In the genomic region with DNA sequence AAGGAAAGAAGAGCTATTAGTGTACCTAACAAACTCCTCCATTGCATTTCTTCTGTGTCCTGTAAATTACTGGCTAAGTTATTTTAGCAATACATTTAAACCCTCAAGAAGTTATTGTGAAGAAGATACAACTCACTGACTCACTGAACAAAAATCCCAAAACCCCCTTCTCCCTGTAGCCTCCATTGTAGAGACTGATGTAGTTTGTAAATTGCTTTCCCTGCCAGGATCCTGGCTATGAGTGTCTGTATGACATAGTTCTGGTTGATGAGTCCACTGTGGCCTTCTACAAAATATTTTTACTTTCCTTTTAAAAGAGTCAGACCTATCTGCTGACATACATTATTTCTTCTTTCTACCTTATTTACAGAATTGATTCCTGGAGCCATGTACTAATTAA, we compare ENCODE assay signal across 25 cellular contexts.
DNase-seq lines count a peak whose midpoint lies in the region; ATAC-seq and TF ChIP-seq lines count a peak whose summit lies in the region.
"Had no signal": no experiment of that assay in that cellular context is flagged by ENCODE, and none has a peak within 500 bp of the region (broad histone marks: within the 10 kb centered on the region; RNA-seq: fewer than 3 reads in every experiment).

No MANE protein-coding gene starts in this region.

- H3K4me3 ChIP-seq in SU-DHL-6 (ENCODE audit: insufficient read depth, low read length, poor library complexity, severe bottlenecking) (no peak overlapping the region), fibroblast of pulmonary artery (replicated peaks; ENCODE audit: low read depth, low read length) (no peak overlapping the region), sigmoid colon (no peak overlapping the region), Karpas-422 (ENCODE audit: low read length) (no peak overlapping the region)
- H3K4me3 ChIP-seq: coronary artery had no signal

- peak; percentile 41 for DNase-seq in A172 (ENCODE audit: low spot score)
- DNase-seq in GM04503 (ENCODE audit: low read depth): peak; percentile 61
- DNase-seq in fibroblast of pulmonary artery (ENCODE audit: low read depth): peak; percentile 47
- DNase-seq in natural killer cell treated with Interleukin-12 subunit alpha and Interleukin-12 subunit beta and Interleukin-15 and Interleukin-18, amount 100 ng/mL, for 72 hours (ENCODE audit: low spot score): no peak
- no peak for DNase-seq in sigmoid colon
- no peak for DNase-seq in Karpas-422
- DNase-seq: activated CD4-positive, alpha-beta T cell treated with anti-CD3 and anti-CD28 coated beads, Interleukin-2, amount 50 U/mL, for 4 hours; activated naive CD4-positive, alpha-beta T cell; activated T-cell treated with anti-CD3 and anti-CD28 coated beads for 4 hours; CD8-positive, alpha-beta memory T cell; DMS79 treated with DMSO at 0.1 percent for 48 hours; H7; NCI-H1417 treated with DMSO at 0.1 percent for 48 hours; NCI-H2171 treated with DMSO at 0.1 percent for 48 hours; NCI-H774; SIG-M5 had no signal

- no peak for TF ChIP-seq EP300 in sigmoid colon (IDR thresholded peaks at IDR 0.05)

- H3K36me3 ChIP-seq in SU-DHL-6 (ENCODE audit: low read length) (no peaks in the 10 kb centered on the region), sigmoid colon (no peaks in the 10 kb centered on the region), Karpas-422 (ENCODE audit: insufficient read depth, low read length) (no peaks in the 10 kb centered on the region)

- H4K20me1 ChIP-seq in SU-DHL-6 (ENCODE audit: low read depth, low read length) (no peaks in the 10 kb centered on the region), Karpas-422 (ENCODE audit: insufficient read depth, low read depth, low read length) (no peaks in the 10 kb centered on the region)

- H3K27ac ChIP-seq in SU-DHL-6 (ENCODE audit: low read depth, low read length) (no peak overlapping the region), sigmoid colon (no peak overlapping the region), Karpas-422 (ENCODE audit: low read length) (no peak overlapping the region)
- H3K27ac ChIP-seq: coronary artery, VCaP had no signal

- H3K9me3 ChIP-seq in SU-DHL-6 (ENCODE audit: insufficient read depth, low read length) (no peaks in the 10 kb centered on the region), sigmoid colon (no peaks in the 10 kb centered on the region), Karpas-422 (ENCODE audit: low read length) (peaks cover 12% of the 10 kb centered on the region)

- H3K4me1 Mint-ChIP-seq in natural killer cell treated with Interleukin-12 subunit alpha and Interleukin-12 subunit beta and Interleukin-15 and Interleukin-18, amount 100 ng/mL, for 72 hours (ENCODE audit: low read depth in 2 of 2): no peaks in the 10 kb centered on the region
- H3K4me1 Mint-ChIP-seq: brain; CD8-positive, alpha-beta memory T cell; mesothelial cell of epicardium; nephron had no signal

- H3K9me2 ChIP-seq in SU-DHL-6 (replicated peaks; ENCODE audit: insufficient read depth, low read length) (no peaks in the 10 kb centered on the region), Karpas-422 (replicated peaks; ENCODE audit: insufficient read depth, low read length) (0 out of 2 replicates have a peak, but pooled peaks cover 2% of the 10 kb centered on the region)

- H3K27ac Mint-ChIP-seq in natural killer cell treated with Interleukin-12 subunit alpha and Interleukin-12 subunit beta and Interleukin-15 and Interleukin-18, amount 100 ng/mL, for 72 hours: no peak overlapping the region
- H3K27ac Mint-ChIP-seq: brain; CD8-positive, alpha-beta memory T cell; mesothelial cell of epicardium; nephron; progenitor cell of endocrine pancreas; T-helper 1 cell treated with Interleukin-12 subunit alpha and Interleukin-12 subunit beta and Interleukin-4 antibody, amounts not matched to agents 30 μg/mL and 1 μg/mL, for 36 hours had no signal

- peaks cover 5% of the 10 kb centered on the region for H3K36me3 Mint-ChIP-seq in natural killer cell treated with Interleukin-12 subunit alpha and Interleukin-12 subunit beta and Interleukin-15 and Interleukin-18, amount 100 ng/mL, for 72 hours
- H3K36me3 Mint-ChIP-seq: brain; CD8-positive, alpha-beta memory T cell; mesothelial cell of epicardium had no signal

- no peaks in the 10 kb centered on the region for H3F3A ChIP-seq in SU-DHL-6 (ENCODE audit: insufficient read depth)

- H3K27me3 ChIP-seq in SU-DHL-6 (ENCODE audit: low read length): no peaks in the 10 kb centered on the region
- no peaks in the 10 kb centered on the region for H3K27me3 ChIP-seq in sigmoid colon
- H3K27me3 ChIP-seq in Karpas-422 (ENCODE audit: low read length): no peaks in the 10 kb centered on the region

- H3K4me3 Mint-ChIP-seq in natural killer cell treated with Interleukin-12 subunit alpha and Interleukin-12 subunit beta and Interleukin-15 and Interleukin-18, amount 100 ng/mL, for 72 hours: no peak overlapping the region
- H3K4me3 Mint-ChIP-seq: brain; CD8-positive, alpha-beta memory T cell; mesothelial cell of epicardium; nephron; T-helper 1 cell treated with Interleukin-12 subunit alpha and Interleukin-12 subunit beta and Interleukin-4 antibody, amounts not matched to agents 30 μg/mL and 1 μg/mL, for 36 hours had no signal

- no peak for ATAC-seq in GM19452 (IDR thresholded peaks at IDR 0.05; ENCODE audit: unreplicated experiment)
- no peak for ATAC-seq in natural killer cell treated with Interleukin-12 subunit alpha and Interleukin-12 subunit beta and Interleukin-15 and Interleukin-18, amount 100 ng/mL, for 72 hours

- H2AFZ ChIP-seq in SU-DHL-6 (ENCODE audit: low read depth, low read length, severe bottlenecking) (peak overlapping the region; percentile 52), Karpas-422 (ENCODE audit: low read length) (no peak overlapping the region)

- TF ChIP-seq POLR2A in sigmoid colon (IDR thresholded peaks at IDR 0.05): no peak

- no peaks in the 10 kb centered on the region for H3K79me2 ChIP-seq in SU-DHL-6 (ENCODE audit: insufficient read depth, low read length)
- H3K79me2 ChIP-seq in Karpas-422 (ENCODE audit: low read length): no peaks in the 10 kb centered on the region

- H3K9ac ChIP-seq in SU-DHL-6 (ENCODE audit: low read length) (no peak overlapping the region), Karpas-422 (ENCODE audit: low read length) (no peak overlapping the region)

- intact Hi-C loops in sigmoid colon (cut with DNase I): no loop called here

- H3K27me3 Mint-ChIP-seq in natural killer cell treated with Interleukin-12 subunit alpha and Interleukin-12 subunit beta and Interleukin-15 and Interleukin-18, amount 100 ng/mL, for 72 hours: no peaks in the 10 kb centered on the region
- H3K27me3 Mint-ChIP-seq: brain; CD8-positive, alpha-beta memory T cell; progenitor cell of endocrine pancreas had no signal

- TF ChIP-seq CTCF in SU-DHL-6 (IDR thresholded peaks at IDR 0.05; ENCODE audit: insufficient read depth, low read length, poor library complexity, severe bottlenecking) (no peak), fibroblast of pulmonary artery (IDR thresholded peaks at IDR 0.05; ENCODE audit: low read length, missing control alignments) (no peak), sigmoid colon (IDR thresholded peaks at IDR 0.05) (no peak)

- H3K4me1 ChIP-seq in sigmoid colon (no peaks in the 10 kb centered on the region), Karpas-422 (ENCODE audit: low read length) (no peaks in the 10 kb centered on the region)

- H3K4me2 ChIP-seq in SU-DHL-6 (ENCODE audit: low read depth, low read length, poor library complexity, severe bottlenecking) (no peak overlapping the region), Karpas-422 (ENCODE audit: low read depth, low read length, poor library complexity, severe bottlenecking) (no peak overlapping the region)

- H3K9me3 Mint-ChIP-seq in natural killer cell treated with Interleukin-12 subunit alpha and Interleukin-12 subunit beta and Interleukin-15 and Interleukin-18, amount 100 ng/mL, for 72 hours: peaks cover 11% of the 10 kb centered on the region
- H3K9me3 Mint-ChIP-seq: brain; nephron; T-helper 1 cell treated with Interleukin-12 subunit alpha and Interleukin-12 subunit beta and Interleukin-4 antibody, amounts not matched to agents 30 μg/mL and 1 μg/mL, for 36 hours had no signal

Comparison
In these comparisons a context has a peak if more than half of its experiments do, and no peak if none do; other contexts are left out.
1. DNase-seq: peak in A172 (single experiment), GM04503 (single experiment) and fibroblast of pulmonary artery (single experiment); none in natural killer cell treated with Interleukin-12 subunit alpha and Interleukin-12 subunit beta and Interleukin-15 and Interleukin-18, amount 100 ng/mL, for 72 hours (single experiment), sigmoid colon (single experiment) and Karpas-422 (single experiment).